In genomic region chr12:53418221-53418620, GRCh38 we compare ENCODE assay signal across 32 cellular contexts. TPM values are rescaled to one million over a fixed set of nuclear protein-coding genes. Genes with fewer than 3 reads are reported as not detected.
A peak's percentile ranks its signal among the peaks of the same experiment; 100 is the strongest.
DNase-seq lines count a peak whose midpoint lies in the region; ATAC-seq and TF ChIP-seq lines count a peak whose summit lies in the region.
"Had no signal": no experiment of that assay in that cellular context is flagged by ENCODE, and none has a peak within 500 bp of the region (broad histone marks: within the 10 kb centered on the region; RNA-seq: fewer than 3 reads in every experiment).

No MANE protein-coding gene starts in this region.

- H3K4me3 Mint-ChIP-seq in CD14-positive monocyte (no peak overlapping the region), endodermal cell (no peak overlapping the region)
- H3K4me3 Mint-ChIP-seq: CD8-positive, alpha-beta memory T cell; central memory CD8-positive, alpha-beta T cell; T-helper 17 cell had no signal

- H3K4me1 Mint-ChIP-seq in CD14-positive monocyte: peaks cover 43% of the 10 kb centered on the region
- peaks cover 49% of the 10 kb centered on the region for H3K4me1 Mint-ChIP-seq in endodermal cell

- H3K27ac Mint-ChIP-seq in CD14-positive monocyte: peak overlapping the region in 6 of 7 donors; percentile 75 to 95 (median 86)
- H3K27ac Mint-ChIP-seq in endodermal cell: peak overlapping the region; percentile 24

- H3K4me3 ChIP-seq in endodermal cell (ENCODE audit: low read length) (no peak overlapping the region), SK-N-SH (ENCODE audit: low read depth in 2 of 2, low read length in 1 of 2) (no peak overlapping the region), stomach (no peak overlapping the region), ovary (no peak overlapping the region)
- H3K4me3 ChIP-seq: dorsolateral prefrontal cortex, gastroesophageal sphincter, right atrium auricular region, smooth muscle cell, upper lobe of left lung had no signal

- intact Hi-C loops in CD14-positive monocyte (cut with micrococcal nuclease) (no loop called here), stomach (cut with DNase I; ENCODE audit: low total_unique reads) (no loop called here), ovary (cut with DNase I) (no loop called here)

- peaks cover 26% of the 10 kb centered on the region for H3F3A ChIP-seq in SK-N-SH (replicated peaks; ENCODE audit: insufficient read depth)

- CTCF ChIA-PET in SK-N-SH (lab: Yijun Ruan, JAX): interaction anchor here (0.9 to 3.0 kb wide), 5 partner anchors 10 to 97 kb away, joined by 3 to 29 read pairs (median 8); partner anchors contain the start of genes AAAS and PRR13

- H3K36me3 Mint-ChIP-seq in CD14-positive monocyte: peaks cover 10 to 16% of the 10 kb centered on the region in 2 donors
- peaks cover 2% of the 10 kb centered on the region for H3K36me3 Mint-ChIP-seq in endodermal cell (ENCODE audit: low read depth)

- 89 to 98% methylated on average over 3 of the region's 3 CpGs for WGBS in endodermal cell (ENCODE audit: insufficient coverage in 1 of 2, insufficient read length in 1 of 2), 2 experiments
- WGBS in SK-N-SH (ENCODE audit: low lambda C conversion rate): 87% methylated on average over 3 of the region's 3 CpGs
- 82 to 90% (median 87%) methylated on average over 3 of the region's 3 CpGs for WGBS in stomach, 5 donors
- 91 to 98% (median 95%) methylated on average over 3 of the region's 3 CpGs for WGBS in ovary, 3 donors

- peaks cover 5% of the 10 kb centered on the region for H3K36me3 ChIP-seq in endodermal cell (ENCODE audit: control insufficient read depth, insufficient read depth, low read length)
- H3K36me3 ChIP-seq in SK-N-SH (replicated peaks in 1 of 2; ENCODE audit: control insufficient read depth in 1 of 2, insufficient read depth in 2 of 2, low read length in 1 of 2): no peaks in the 10 kb centered on the region
- peaks cover 0 to 13% (median 8%) of the 10 kb centered on the region in 4 donors for H3K36me3 ChIP-seq in stomach
- H3K36me3 ChIP-seq in ovary: no peaks in the 10 kb centered on the region
- H3K36me3 ChIP-seq: gastroesophageal sphincter, upper lobe of left lung had no signal

- H3K27me3 ChIP-seq in endodermal cell (ENCODE audit: control insufficient read depth, insufficient read depth, low read length, poor library complexity, severe bottlenecking): no peaks in the 10 kb centered on the region
- H3K27me3 ChIP-seq in SK-N-SH (ENCODE audit: insufficient read depth): no peaks in the 10 kb centered on the region
- no peaks in the 10 kb centered on the region for H3K27me3 ChIP-seq in stomach
- no peaks in the 10 kb centered on the region for H3K27me3 ChIP-seq in ovary
- H3K27me3 ChIP-seq: dorsolateral prefrontal cortex, gastroesophageal sphincter, right atrium auricular region, upper lobe of left lung had no signal

- H3K9ac ChIP-seq in endodermal cell (ENCODE audit: extremely low read depth, low read length, poor library complexity, severe bottlenecking) (no peak overlapping the region), SK-N-SH (no peak overlapping the region)

- peak; percentile 48 for ATAC-seq in GM19043 (IDR thresholded peaks at IDR 0.05; ENCODE audit: low read depth, unreplicated experiment)
- ATAC-seq: gastroesophageal sphincter, left ventricle myocardium superior, T-helper 17 cell had no signal

- no peak overlapping the region for H2AFZ ChIP-seq in SK-N-SH (ENCODE audit: low read depth)

- no peaks in the 10 kb centered on the region for H4K20me1 ChIP-seq in SK-N-SH (ENCODE audit: insufficient read depth)

- TF ChIP-seq EP300 in SK-N-SH (IDR thresholded peaks at IDR 0.05; ENCODE audit: borderline replicate concordance in 1 of 2, low read depth in 1 of 2, low read length in 1 of 2): no peak
- TF ChIP-seq EP300 in stomach (IDR thresholded peaks at IDR 0.05): no peak
- no peak for TF ChIP-seq EP300 in ovary (IDR thresholded peaks at IDR 0.05)

- peaks cover 0 to 3% (median 1%) of the 10 kb centered on the region in 3 donors for H3K27me3 Mint-ChIP-seq in CD14-positive monocyte (ENCODE audit: low read depth in 3 of 3)
- H3K27me3 Mint-ChIP-seq in endodermal cell (ENCODE audit: insufficient read depth): no peaks in the 10 kb centered on the region
- H3K27me3 Mint-ChIP-seq: CD8-positive, alpha-beta memory T cell; central memory CD8-positive, alpha-beta T cell; T-helper 17 cell had no signal

- TF ChIP-seq POLR2A in stomach (IDR thresholded peaks at IDR 0.05): no peak
- no peak for TF ChIP-seq POLR2A in ovary (IDR thresholded peaks at IDR 0.05)

- DNase-seq in CD14-positive monocyte (ENCODE audit: low spot score): no peak
- no peak for DNase-seq in endodermal cell
- DNase-seq in renal cortical epithelial cell (ENCODE audit: low read depth): peak; percentile 72
- no peak for DNase-seq in SK-N-SH
- DNase-seq in stomach: no peak
- DNase-seq in ovary: no peak
- DNase-seq: activated CD4-positive, alpha-beta T cell treated with anti-CD3 and anti-CD28 coated beads for 1 hour; activated CD8-positive, alpha-beta memory T cell treated with anti-CD3 and anti-CD28 coated beads for 24 hours; activated gamma-delta T cell; activated T-cell treated with anti-CD3 and anti-CD28 coated beads, Interleukin-2, amount 50 U/mL, for 1 hour; CD8-positive, alpha-beta memory T cell; dorsolateral prefrontal cortex; H7; hippocampal formation; KBM-7; left ventricle myocardium superior; NCI-H2081; NCI-H526 treated with DMSO at 0.1 percent for 48 hours; stimulated activated CD4-positive, alpha-beta T cell treated with anti-CD3 and anti-CD28 coated beads, Interleukin-1b, Interleukin-23, amount 100 ng/mL, for 48 hours; stimulated activated CD8-positive, alpha-beta memory T cell treated with anti-CD3 and anti-CD28 coated beads, Interleukin-4, amount 100 ng/mL, for 48 hours; T-helper 17 cell; upper lobe of left lung had no signal

- H3K79me2 ChIP-seq in SK-N-SH (ENCODE audit: insufficient read depth): no peaks in the 10 kb centered on the region

- no peaks in the 10 kb centered on the region for H3K9me3 Mint-ChIP-seq in CD14-positive monocyte
- H3K9me3 Mint-ChIP-seq in endodermal cell: no peaks in the 10 kb centered on the region
- H3K9me3 Mint-ChIP-seq: CD8-positive, alpha-beta memory T cell; central memory CD8-positive, alpha-beta T cell had no signal

- POLR2A ChIA-PET in SK-N-SH (lab: Yijun Ruan, JAX): interaction anchor here (0.9 kb wide), 1 partner anchor 33 kb away, joined by 3 read pairs; no protein-coding TSS in a partner anchor

- TF ChIP-seq CTCF in CD14-positive monocyte (IDR thresholded peaks at IDR 0.05) (no peak), endodermal cell (conservative IDR thresholded peaks at IDR 0.05) (no peak), SK-N-SH (IDR thresholded peaks at IDR 0.05) (no peak), stomach (IDR thresholded peaks at IDR 0.05) (no peak), ovary (IDR thresholded peaks at IDR 0.05) (no peak)

- TF ChIP-seq RAD21 in SK-N-SH (IDR thresholded peaks at IDR 0.05; ENCODE audit: low read length): no peak

- H3K27ac ChIP-seq in endodermal cell (ENCODE audit: low read depth, low read length): no peak overlapping the region
- H3K27ac ChIP-seq in SK-N-SH (ENCODE audit: low read depth in 2 of 2, low read length in 1 of 2): peak overlapping the region in 1 of 2 experiments; percentile 7; a peak in 1 of 4 replicates
- H3K27ac ChIP-seq in stomach: no peak overlapping the region
- H3K27ac ChIP-seq in ovary: no peak overlapping the region
- H3K27ac ChIP-seq: dorsolateral prefrontal cortex, gastroesophageal sphincter, right atrium auricular region, upper lobe of left lung had no signal

- no peak overlapping the region for H3K4me2 ChIP-seq in SK-N-SH
- H3K4me2 ChIP-seq: smooth muscle cell had no signal

- H3K9me3 ChIP-seq in endodermal cell (ENCODE audit: control insufficient read depth, low read length) (no peaks in the 10 kb centered on the region), SK-N-SH (no peaks in the 10 kb centered on the region), stomach (no peaks in the 10 kb centered on the region), ovary (no peaks in the 10 kb centered on the region)
- H3K9me3 ChIP-seq: gastroesophageal sphincter, right atrium auricular region, upper lobe of left lung had no signal

- H3K4me1 ChIP-seq in endodermal cell (ENCODE audit: control insufficient read depth, insufficient read depth, low read length) (peaks cover 18% of the 10 kb centered on the region), SK-N-SH (ENCODE audit: control insufficient read depth in 1 of 2, insufficient read depth in 2 of 2, low read depth in 1 of 2, low read length in 1 of 2) (peaks cover 33 to 44% of the 10 kb centered on the region in 2 experiments), stomach (peaks cover 11 to 66% (median 34%) of the 10 kb centered on the region in 4 donors), ovary (ENCODE audit: insufficient read depth) (peaks cover 4% of the 10 kb centered on the region)

- H3K9me2 ChIP-seq in SK-N-SH: no peaks in the 10 kb centered on the region

RNA-seq across cellular contexts. Expression of gene AMHR2, which starts 5.4 kb away (rescaled TPM):
- polyA plus RNA-seq in CD14-positive monocyte (not detected), SK-N-SH (2012; rRNA removed) (0.03 and 0.06 TPM in 2 replicates), stomach (1 to 10 TPM in 1 of 3 donors, under 1 TPM in 2; 0.23 to 1.8 (median 0.25) TPM), ovary (10 to 100 TPM; 11.2 to 32.5 TPM)
- total RNA-seq in endodermal cell (10 to 100 TPM; 17.1 to 23.6 TPM), renal cortical epithelial cell (not detected in 2 replicates), stomach (not detected), ovary (10 to 100 TPM; 15.3 to 48.6 (median 35.0) TPM)
- polyA plus RNA-seq in endodermal cell (2013, experiment 1 of 2): 2.5 TPM
- polyA plus RNA-seq in endodermal cell (2013, experiment 2 of 2): 3.4 TPM
- 0.03 TPM in 1 of 2 replicates, not detected in the other for polyA plus RNA-seq in SK-N-SH (2012; cell fraction: cytosol; rRNA removed)
- polyA plus RNA-seq in SK-N-SH (2012; cell fraction: nucleus; rRNA removed): 0.05 and 0.16 TPM in 2 replicates
- total RNA-seq: CD8-positive, alpha-beta memory T cell; endothelial cell of umbilical vein; fibroblast of lung; G401; left ventricle myocardium superior; MCF 10A; osteoblast; smooth muscle cell; T-helper 17 cell had no signal
- polyA plus RNA-seq: CD8-positive, alpha-beta memory T cell; endothelial cell of umbilical vein; fibroblast of lung had no signal

RNA-seq across cellular contexts. Expression of gene PRR13, which starts 23.3 kb away (rescaled TPM):
- polyA plus RNA-seq in CD14-positive monocyte (100 to 1,000 TPM; 591 to 670 TPM), SK-N-SH (2012; rRNA removed) (58.5 and 59.3 TPM in 2 replicates), stomach (100 to 1,000 TPM; 194 to 437 (median 306) TPM), ovary (100 to 1,000 TPM; 125 to 320 TPM)
- total RNA-seq in endodermal cell (100 to 1,000 TPM; 184 to 209 TPM), renal cortical epithelial cell (34.7 and 45.1 TPM in 2 replicates), stomach (100 to 1,000 TPM in 3 of 5 donors, 10 to 100 TPM in 2; 44.3 to 194 (median 105) TPM), ovary (100 to 1,000 TPM in 4 of 7 donors, 10 to 100 TPM in 3; 46.1 to 131 (median 116) TPM)
- 101 TPM for polyA plus RNA-seq in endodermal cell (2013, experiment 1 of 2)
- 95.7 TPM for polyA plus RNA-seq in endodermal cell (2013, experiment 2 of 2)
- 62.4 and 69.7 TPM in 2 replicates for polyA plus RNA-seq in SK-N-SH (2012; cell fraction: cytosol; rRNA removed)
- 39.6 and 44.1 TPM in 2 replicates for polyA plus RNA-seq in SK-N-SH (2012; cell fraction: nucleus; rRNA removed)

RNA-seq across cellular contexts. Expression of gene PCBP2, which starts 33.7 kb away (rescaled TPM):
- polyA plus RNA-seq in CD14-positive monocyte: 10 to 100 TPM; 79.6 to 81.9 TPM
- total RNA-seq in endodermal cell: 1,000 to 10,000 TPM; 1,281 to 1,338 TPM
- 1,028 TPM for polyA plus RNA-seq in endodermal cell (2013, experiment 1 of 2)
- 890 TPM for polyA plus RNA-seq in endodermal cell (2013, experiment 2 of 2)
- total RNA-seq in renal cortical epithelial cell: 217 and 526 TPM in 2 replicates
- polyA plus RNA-seq in SK-N-SH (2012; rRNA removed): 336 and 368 TPM in 2 replicates
- 425 and 586 TPM in 2 replicates for polyA plus RNA-seq in SK-N-SH (2012; cell fraction: cytosol; rRNA removed)
- polyA plus RNA-seq in SK-N-SH (2012; cell fraction: nucleus; rRNA removed): 357 and 676 TPM in 2 replicates
- 100 to 1,000 TPM; 109 to 509 (median 431) TPM for total RNA-seq in stomach
- polyA plus RNA-seq in stomach: 100 to 1,000 TPM; 407 to 714 (median 486) TPM
- 1,000 to 10,000 TPM in 2 of 7 donors, 100 to 1,000 TPM in 5; 413 to 1,163 (median 948) TPM for total RNA-seq in ovary
- polyA plus RNA-seq in ovary: 1,000 to 10,000 TPM in 1 of 2 donors, 100 to 1,000 TPM in 1; 642 to 1,354 TPM

RNA-seq across cellular contexts. Expression of gene SP1, which starts 38.2 kb away (rescaled TPM):
- 10 to 100 TPM; 15.1 to 22.7 TPM for polyA plus RNA-seq in CD14-positive monocyte
- 10 to 100 TPM; 91.2 to 99.5 TPM for total RNA-seq in endodermal cell
- 49.6 TPM for polyA plus RNA-seq in endodermal cell (2013, experiment 1 of 2)
- 47.0 TPM for polyA plus RNA-seq in endodermal cell (2013, experiment 2 of 2)
- total RNA-seq in renal cortical epithelial cell: 33.3 and 51.7 TPM in 2 replicates
- 12.9 and 18.8 TPM in 2 replicates for polyA plus RNA-seq in SK-N-SH (2012; rRNA removed)
- 9.1 and 12.8 TPM in 2 replicates for polyA plus RNA-seq in SK-N-SH (2012; cell fraction: cytosol; rRNA removed)
- polyA plus RNA-seq in SK-N-SH (2012; cell fraction: nucleus; rRNA removed): 26.1 and 41.3 TPM in 2 replicates
- 100 to 1,000 TPM in 1 of 5 donors, 10 to 100 TPM in 4; 13.3 to 142 (median 36.8) TPM for total RNA-seq in stomach
- 10 to 100 TPM; 10.2 to 16.2 (median 12.2) TPM for polyA plus RNA-seq in stomach
- 100 to 1,000 TPM in 2 of 7 donors, 10 to 100 TPM in 5; 48.7 to 109 (median 90.8) TPM for total RNA-seq in ovary
- 10 to 100 TPM; 25.7 to 59.2 TPM for polyA plus RNA-seq in ovary

Comparison
In these comparisons a context has a peak if more than half of its experiments do, and no peak if none do; other contexts are left out.
1. RNA of gene AMHR2, which starts 5.4 kb away (total RNA-seq): 15.3 to 48.6 TPM in ovary and 17.1 to 23.6 TPM in endodermal cell; not detected in renal cortical epithelial cell and not detected in stomach; every median in the first group is over 10 times any median in the second.